13 cellular contexts compared by ENCODE assay signal in the genomic region with DNA sequence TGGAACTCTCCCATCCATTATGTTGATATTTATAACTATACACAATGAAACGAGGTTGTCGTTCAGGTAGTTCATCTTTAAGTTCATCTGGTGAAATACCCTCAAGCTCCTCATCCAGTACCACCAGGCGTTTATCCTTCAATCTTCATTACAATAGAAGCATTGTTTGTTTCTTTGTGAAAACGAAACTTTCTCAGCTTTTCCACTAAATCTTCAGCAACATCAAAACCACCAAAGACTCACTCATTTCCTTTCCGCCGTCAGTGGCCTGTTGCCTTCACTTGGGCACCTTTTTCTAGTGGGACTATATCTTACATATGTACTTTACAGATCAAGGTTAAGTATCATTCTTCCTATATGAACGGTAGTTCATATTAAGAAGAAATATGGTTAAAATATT. TPM values are rescaled to one million over a fixed set of nuclear protein-coding genes. Genes with fewer than 3 reads are reported as not detected.
DNase-seq lines count a peak whose midpoint lies in the region; ATAC-seq, FAIRE-seq and TF ChIP-seq lines count a peak whose summit lies in the region.
"Had no signal": no experiment of that assay in that cellular context is flagged by ENCODE, and none has a peak within 500 bp of the region (broad histone marks: within the 10 kb centered on the region; RNA-seq: fewer than 3 reads in every experiment).

No MANE protein-coding gene starts in this region.

- H3K27ac Mint-ChIP-seq in T-helper 17 cell = peak overlapping the region; percentile 92
- H3K27ac Mint-ChIP-seq in activated naive CD8-positive, alpha-beta T cell treated with anti-CD3 and anti-CD28 coated beads for 36 hours = peak overlapping the region; percentile 59

- POLR2A ChIA-PET in RWPE1 (lab: Yijun Ruan, JAX; ENCODE audit: low non-redundant PET) = no interaction called here

- H4K5ac ChIP-seq in mesendoderm (ENCODE audit: low read length) = no peak overlapping the region

- FAIRE-seq in H54 (lab: Jason Lieb, UNC) = peak; percentile 90
- FAIRE-seq: RCC 7860, TTC549 had no signal

- no peaks in the 10 kb centered on the region for H3K9me3 ChIP-seq in T-helper 17 cell (ENCODE audit: control insufficient read depth, low read length, poor library complexity, severe bottlenecking)

- no peak overlapping the region for H3K56ac ChIP-seq in mesendoderm (ENCODE audit: low read length)

- no peak overlapping the region for H2AK5ac ChIP-seq in mesendoderm (ENCODE audit: low read length)

- DNase-seq in H54 (ENCODE audit: insufficient read length, low spot score) = no peak
- DNase-seq in T-helper 17 cell = no peak
- peak; percentile 38 for DNase-seq in activated naive CD8-positive, alpha-beta T cell treated with anti-CD3 and anti-CD28 coated beads for 36 hours
- DNase-seq in stimulated activated CD8-positive, alpha-beta memory T cell treated with anti-CD3 and anti-CD28 coated beads, Interleukin-15, amount 100 ng/mL, for 1 hour (ENCODE audit: low read depth) = peak; percentile 8
- DNase-seq in DMS53 (lab: John Stamatoyannopoulos, UW) = no peak
- DNase-seq in RWPE1 (ENCODE audit: low spot score) = no peak
- DNase-seq in mesendoderm = no peak
- DNase-seq: dorsolateral prefrontal cortex, kidney glomerular epithelial cell, NCI-H226 had no signal

- H3K4ac ChIP-seq in mesendoderm (ENCODE audit: low read depth, low read length) = no peak overlapping the region

- H3K4me3 ChIP-seq in mesendoderm (ENCODE audit: low read length) = no peak overlapping the region
- H3K4me3 ChIP-seq: dorsolateral prefrontal cortex had no signal

- no peak overlapping the region for H3K23ac ChIP-seq in mesendoderm (ENCODE audit: low read length)

- H3K27me3 ChIP-seq in mesendoderm (ENCODE audit: insufficient read depth, low read length, poor library complexity) = no peaks in the 10 kb centered on the region

- H3K27ac ChIP-seq in RWPE1 (no peak overlapping the region), mesendoderm (ENCODE audit: low read depth, low read length) (no peak overlapping the region)
- H3K27ac ChIP-seq: dorsolateral prefrontal cortex had no signal

- H3K4me1 ChIP-seq in mesendoderm (ENCODE audit: control insufficient read depth, low read depth, low read length) = no peaks in the 10 kb centered on the region

- H3K27me3 Mint-ChIP-seq in T-helper 17 cell = no peaks in the 10 kb centered on the region
- peaks cover 8% of the 10 kb centered on the region for H3K27me3 Mint-ChIP-seq in activated naive CD8-positive, alpha-beta T cell treated with anti-CD3 and anti-CD28 coated beads for 36 hours

- no peak overlapping the region for H3K18ac ChIP-seq in mesendoderm (ENCODE audit: low read length)

- CTCF ChIA-PET in RWPE1 (lab: Yijun Ruan, JAX) = no interaction called here

- peak overlapping the region; percentile 84 for H3K4me3 Mint-ChIP-seq in T-helper 17 cell
- no peak overlapping the region for H3K4me3 Mint-ChIP-seq in activated naive CD8-positive, alpha-beta T cell treated with anti-CD3 and anti-CD28 coated beads for 36 hours

- H3K9ac ChIP-seq in mesendoderm (ENCODE audit: low read length) = no peak overlapping the region

- peaks cover 23% of the 10 kb centered on the region for H3K4me1 Mint-ChIP-seq in T-helper 17 cell
- peaks cover 23% of the 10 kb centered on the region for H3K4me1 Mint-ChIP-seq in activated naive CD8-positive, alpha-beta T cell treated with anti-CD3 and anti-CD28 coated beads for 36 hours

- H2BK5ac ChIP-seq in mesendoderm (ENCODE audit: low read length) = no peak overlapping the region

- H3K79me1 ChIP-seq in mesendoderm (ENCODE audit: low read length) = no peaks in the 10 kb centered on the region

- peaks cover 6% of the 10 kb centered on the region for H3K9me3 Mint-ChIP-seq in activated naive CD8-positive, alpha-beta T cell treated with anti-CD3 and anti-CD28 coated beads for 36 hours

- TF ChIP-seq CTCF in RWPE1 (conservative IDR thresholded peaks at IDR 0.05; ENCODE audit: low read depth) = no peak

- no peaks in the 10 kb centered on the region for H3K79me2 ChIP-seq in mesendoderm (ENCODE audit: control insufficient read depth, insufficient read depth, low read length)

- TF ChIP-seq POLR2A in H54 (IDR thresholded peaks at IDR 0.05; ENCODE audit: low read depth, low read length) = no peak

- no peak overlapping the region for H3K4me2 ChIP-seq in mesendoderm (ENCODE audit: low read length)

- no CpG with 5 or more reads among the region's 7 CpGs for WGBS in mesendoderm (ENCODE audit: extremely low coverage, insufficient coverage, low lambda C conversion rate)

- H3K36me3 Mint-ChIP-seq in T-helper 17 cell (ENCODE audit: low read depth) = no peaks in the 10 kb centered on the region
- no peaks in the 10 kb centered on the region for H3K36me3 Mint-ChIP-seq in activated naive CD8-positive, alpha-beta T cell treated with anti-CD3 and anti-CD28 coated beads for 36 hours

- no peaks in the 10 kb centered on the region for H3K36me3 ChIP-seq in mesendoderm (ENCODE audit: control insufficient read depth, insufficient read depth, low read length)

- no peak overlapping the region for H2BK15ac ChIP-seq in mesendoderm (replicated peaks; ENCODE audit: low read depth)

- no peak overlapping the region for H4K8ac ChIP-seq in mesendoderm (ENCODE audit: low read depth, low read length)

- peak; percentile 81 for ATAC-seq in T-helper 17 cell

- no peak overlapping the region for H2BK120ac ChIP-seq in mesendoderm (ENCODE audit: low read depth, low read length)

RNA-seq across cellular contexts. Expression of gene TFG, which starts 44.1 kb away (rescaled TPM):
- total RNA-seq in T-helper 17 cell = 10 to 100 TPM; 59.2 to 60.4 TPM
- 10 to 100 TPM; 57.8 to 61.3 TPM for total RNA-seq in activated naive CD8-positive, alpha-beta T cell treated with anti-CD3 and anti-CD28 coated beads for 36 hours
- 101 TPM for polyA plus RNA-seq in mesendoderm (2013, experiment 1 of 2)
- 98.1 TPM for polyA plus RNA-seq in mesendoderm (2013, experiment 2 of 2)

RNA-seq across cellular contexts. Expression of gene ADGRG7, which starts 55.8 kb away (rescaled TPM):
- total RNA-seq in T-helper 17 cell = not detected
- not detected for total RNA-seq in activated naive CD8-positive, alpha-beta T cell treated with anti-CD3 and anti-CD28 coated beads for 36 hours
- polyA plus RNA-seq in mesendoderm (2013, experiment 1 of 2) = not detected
- 0.01 TPM for polyA plus RNA-seq in mesendoderm (2013, experiment 2 of 2)
- total RNA-seq: fibroblast of villous mesenchyme had no signal

Comparison
In these comparisons a context has a peak if more than half of its experiments do, and no peak if none do; other contexts are left out.
1. DNase-seq: peak in activated naive CD8-positive, alpha-beta T cell treated with anti-CD3 and anti-CD28 coated beads for 36 hours (single experiment) and stimulated activated CD8-positive, alpha-beta memory T cell treated with anti-CD3 and anti-CD28 coated beads, Interleukin-15, amount 100 ng/mL, for 1 hour (single experiment); none in H54 (single experiment), T-helper 17 cell (0 of 3), DMS53 (single experiment), RWPE1 (single experiment) and mesendoderm (single experiment).